22 cellular contexts compared by ENCODE assay signal in genomic region chr6:131657630-131658111, GRCh38. TPM values are rescaled to one million over a fixed set of nuclear protein-coding genes. Genes with fewer than 3 reads are reported as not detected.
DNase-seq lines count a peak whose midpoint lies in the region; ATAC-seq, FAIRE-seq and TF ChIP-seq lines count a peak whose summit lies in the region.
"Had no signal": no experiment of that assay in that cellular context is flagged by ENCODE, and none has a peak within 500 bp of the region (broad histone marks: within the 10 kb centered on the region; RNA-seq: fewer than 3 reads in every experiment).

No MANE protein-coding gene starts in this region.

- no peak overlapping the region for H3K4me3 ChIP-seq in DOHH2 (ENCODE audit: low read length)
- no peak overlapping the region for H3K4me3 ChIP-seq in MG63
- H3K4me3 ChIP-seq in astrocyte (ENCODE audit: insufficient read depth, low read depth, low read length), result no peak overlapping the region
- no peak overlapping the region for H3K4me3 ChIP-seq in naive thymus-derived CD4-positive, alpha-beta T cell (ENCODE audit: low read length)
- no peak overlapping the region for H3K4me3 ChIP-seq in BE2C (ENCODE audit: low read depth, low read length)

- peak; percentile 67 for ATAC-seq in naive thymus-derived CD4-positive, alpha-beta T cell
- no peak for ATAC-seq in HG02840 (IDR thresholded peaks at IDR 0.05; ENCODE audit: low FRiP score, unreplicated experiment)
- ATAC-seq in GM18519 (IDR thresholded peaks at IDR 0.05; ENCODE audit: low FRiP score, unreplicated experiment), result no peak
- ATAC-seq: HCT116 had no signal

- no peak overlapping the region for H3K4me3 Mint-ChIP-seq in astrocyte (ENCODE audit: unreplicated experiment)
- H3K4me3 Mint-ChIP-seq in naive thymus-derived CD4-positive, alpha-beta T cell, result no peak overlapping the region
- H3K4me3 Mint-ChIP-seq: activated naive CD4-positive, alpha-beta T cell treated with anti-CD3 and anti-CD28 coated beads, Interleukin-2, amount 50 U/mL, for 24 hours; CD14-positive monocyte had no signal

- H3K4me2 ChIP-seq in DOHH2 (ENCODE audit: low read length) (peak overlapping the region; percentile 27; the same call in 1 of the 2 replicates), astrocyte (ENCODE audit: low read length) (peak overlapping the region; percentile 15)

- no peak overlapping the region for H3K27ac Mint-ChIP-seq in astrocyte (ENCODE audit: unreplicated experiment)
- no peak overlapping the region for H3K27ac Mint-ChIP-seq in naive thymus-derived CD4-positive, alpha-beta T cell
- H3K27ac Mint-ChIP-seq: activated naive CD4-positive, alpha-beta T cell treated with anti-CD3 and anti-CD28 coated beads, Interleukin-2, amount 50 U/mL, for 24 hours; CD14-positive monocyte had no signal

- H3K36me3 Mint-ChIP-seq in astrocyte (ENCODE audit: low read depth, unreplicated experiment), result no peaks in the 10 kb centered on the region
- peaks cover 0 to 5% (median under 1%) of the 10 kb centered on the region in 5 donors for H3K36me3 Mint-ChIP-seq in naive thymus-derived CD4-positive, alpha-beta T cell
- H3K36me3 Mint-ChIP-seq: activated naive CD4-positive, alpha-beta T cell treated with anti-CD3 and anti-CD28 coated beads, Interleukin-2, amount 50 U/mL, for 24 hours; CD14-positive monocyte had no signal

- H3K36me3 ChIP-seq in DOHH2 (ENCODE audit: control insufficient read depth, low read length) (peaks cover 86% of the 10 kb centered on the region), MG63 (no peaks in the 10 kb centered on the region), astrocyte (ENCODE audit: insufficient read depth, low read length) (no peaks in the 10 kb centered on the region), BE2C (no peaks in the 10 kb centered on the region)
- no peaks in the 10 kb centered on the region for H3K36me3 ChIP-seq in naive thymus-derived CD4-positive, alpha-beta T cell (ENCODE audit: control insufficient read depth in 2 of 3, insufficient read depth in 3 of 3, low read length in 3 of 3)

- H3K4me1 ChIP-seq in DOHH2 (ENCODE audit: control insufficient read depth, low read length) (peaks cover 31% of the 10 kb centered on the region), astrocyte (ENCODE audit: insufficient read depth, low read length) (no peaks in the 10 kb centered on the region), BE2C (no peaks in the 10 kb centered on the region)
- no peaks in the 10 kb centered on the region for H3K4me1 ChIP-seq in naive thymus-derived CD4-positive, alpha-beta T cell (ENCODE audit: control insufficient read depth in 2 of 2, insufficient read depth in 2 of 2, low read length in 2 of 2)

- H3K9me3 Mint-ChIP-seq in astrocyte (ENCODE audit: unreplicated experiment), result no peaks in the 10 kb centered on the region
- no peaks in the 10 kb centered on the region for H3K9me3 Mint-ChIP-seq in naive thymus-derived CD4-positive, alpha-beta T cell
- H3K9me3 Mint-ChIP-seq: activated naive CD4-positive, alpha-beta T cell treated with anti-CD3 and anti-CD28 coated beads, Interleukin-2, amount 50 U/mL, for 24 hours had no signal

- POLR2A ChIA-PET in naive thymus-derived CD4-positive, alpha-beta T cell (lab: Charles Lee), result no interaction called here

- H3K9me2 ChIP-seq in DOHH2 (replicated peaks; ENCODE audit: control insufficient read depth, low read length), result no peaks in the 10 kb centered on the region

- no peak for TF ChIP-seq CTCF in DOHH2 (IDR thresholded peaks at IDR 0.05; ENCODE audit: low read depth, low read length, poor library complexity, severe bottlenecking)
- no peak for TF ChIP-seq CTCF in astrocyte (IDR thresholded peaks at IDR 0.05; ENCODE audit: insufficient read depth, low read depth, low read length)
- TF ChIP-seq CTCF in BE2C (IDR thresholded peaks at IDR 0.05; ENCODE audit: low read depth, low read length), result no peak

- no peaks in the 10 kb centered on the region for H3F3A ChIP-seq in DOHH2 (ENCODE audit: control insufficient read depth, insufficient read depth)

- CTCF ChIA-PET in naive thymus-derived CD4-positive, alpha-beta T cell (lab: Charles Lee), result no interaction called here

- no peak overlapping the region for H3K27ac ChIP-seq in DOHH2 (ENCODE audit: low read depth, low read length)
- no peak overlapping the region for H3K27ac ChIP-seq in astrocyte (ENCODE audit: low read depth, low read length)
- no peak overlapping the region for H3K27ac ChIP-seq in naive thymus-derived CD4-positive, alpha-beta T cell (ENCODE audit: low read depth, low read length)

- H4K20me1 ChIP-seq in DOHH2 (ENCODE audit: control insufficient read depth, insufficient read depth, low read depth, low read length) (no peaks in the 10 kb centered on the region), astrocyte (ENCODE audit: insufficient read depth, low read length) (no peaks in the 10 kb centered on the region)

- peaks cover 6% of the 10 kb centered on the region for H3K4me1 Mint-ChIP-seq in astrocyte (ENCODE audit: low read depth, unreplicated experiment)
- no peaks in the 10 kb centered on the region for H3K4me1 Mint-ChIP-seq in naive thymus-derived CD4-positive, alpha-beta T cell
- H3K4me1 Mint-ChIP-seq: activated naive CD4-positive, alpha-beta T cell treated with anti-CD3 and anti-CD28 coated beads, Interleukin-2, amount 50 U/mL, for 24 hours had no signal

- H3K9me3 ChIP-seq in DOHH2 (ENCODE audit: control insufficient read depth, insufficient read depth, low read length) (no peaks in the 10 kb centered on the region), MG63 (no peaks in the 10 kb centered on the region), astrocyte (ENCODE audit: insufficient read depth, low read depth, low read length) (no peaks in the 10 kb centered on the region), BE2C (no peaks in the 10 kb centered on the region)
- no peaks in the 10 kb centered on the region for H3K9me3 ChIP-seq in naive thymus-derived CD4-positive, alpha-beta T cell (ENCODE audit: control insufficient read depth in 2 of 3, low read length in 3 of 3)

- H3K27me3 ChIP-seq in DOHH2 (ENCODE audit: control insufficient read depth, low read length) (no peaks in the 10 kb centered on the region), MG63 (no peaks in the 10 kb centered on the region), astrocyte (ENCODE audit: insufficient read depth, low read length) (no peaks in the 10 kb centered on the region), BE2C (no peaks in the 10 kb centered on the region)
- no peaks in the 10 kb centered on the region for H3K27me3 ChIP-seq in naive thymus-derived CD4-positive, alpha-beta T cell (ENCODE audit: control insufficient read depth in 2 of 2, insufficient read depth in 2 of 2, low read length in 2 of 2)

- no peaks in the 10 kb centered on the region for H3K79me2 ChIP-seq in DOHH2 (ENCODE audit: control insufficient read depth, low read length)
- H3K79me2 ChIP-seq in astrocyte (ENCODE audit: insufficient read depth, low read length), result no peaks in the 10 kb centered on the region

- peak; percentile 69 for FAIRE-seq in astrocyte (lab: Jason Lieb, UNC)
- FAIRE-seq: GM12891 had no signal

- H3K27me3 Mint-ChIP-seq in astrocyte (ENCODE audit: low read depth, unreplicated experiment), result no peaks in the 10 kb centered on the region
- H3K27me3 Mint-ChIP-seq in naive thymus-derived CD4-positive, alpha-beta T cell, result peaks cover 0 to 2% (median 0%) of the 10 kb centered on the region in 5 donors
- H3K27me3 Mint-ChIP-seq: activated naive CD4-positive, alpha-beta T cell treated with anti-CD3 and anti-CD28 coated beads, Interleukin-2, amount 50 U/mL, for 24 hours had no signal

- DNase-seq in MG63 (peak; percentile 74), astrocyte (ENCODE audit: low read depth) (peak; percentile 95), BE2C (no peak), iPS-NIHi11 (ENCODE audit: low spot score) (no peak)
- no peak for DNase-seq in naive thymus-derived CD4-positive, alpha-beta T cell
- DNase-seq: activated CD4-positive, alpha-beta T cell treated with anti-CD3 and anti-CD28 coated beads for 4 hours; caudate nucleus; DND-41; effector CD8-positive, alpha-beta T cell; foreskin melanocyte; NCI-H1105 treated with DMSO at 0.1 percent for 48 hours; NCI-H2171 treated with DMSO at 0.1 percent for 48 hours; SHP77 treated with DMSO at 0.1 percent for 48 hours had no signal

- intact Hi-C loops in naive thymus-derived CD4-positive, alpha-beta T cell (cut with micrococcal nuclease), result no loop called here

- no peak overlapping the region for H3K9ac ChIP-seq in astrocyte (ENCODE audit: low read length)

- no peak overlapping the region for H2AFZ ChIP-seq in astrocyte (ENCODE audit: low read depth, low read length)

RNA-seq across cellular contexts. Expression of gene ENPP3, which starts 20.6 kb away (rescaled TPM):
- total RNA-seq in MG63 (2014; rRNA removed; shearing (Covaris generic); ENCODE audit: low replicate concordance), result not detected in 2 replicates
- 0.19 TPM in 1 of 2 replicates, not detected in the other for total RNA-seq in astrocyte
- 1 to 10 TPM in 2 of 5 experiments, under 1 TPM in 3; 0.35 to 7.1 (median 0.51) TPM for total RNA-seq in naive thymus-derived CD4-positive, alpha-beta T cell
- under 1 TPM; 0.15 to 0.33 TPM for polyA plus RNA-seq in naive thymus-derived CD4-positive, alpha-beta T cell
- polyA plus RNA-seq in BE2C (2012; ENCODE audit: insufficient read depth, insufficient read length, low read depth), result 0.14 TPM
- polyA plus RNA-seq: CD14-positive monocyte had no signal

RNA-seq across cellular contexts. Expression of gene MED23, which starts 29.6 kb away (rescaled TPM):
- total RNA-seq in MG63 (2014; rRNA removed; shearing (Covaris generic); ENCODE audit: low replicate concordance), result 11.3 and 19.0 TPM in 2 replicates
- 28.3 and 29.5 TPM in 2 replicates for total RNA-seq in astrocyte
- 10 to 100 TPM; 35.7 to 59.1 (median 55.4) TPM for total RNA-seq in naive thymus-derived CD4-positive, alpha-beta T cell
- polyA plus RNA-seq in naive thymus-derived CD4-positive, alpha-beta T cell, result 10 to 100 TPM; 11.1 to 16.7 TPM
- 13.0 TPM for polyA plus RNA-seq in BE2C (2012; ENCODE audit: insufficient read depth, insufficient read length, low read depth)

RNA-seq across cellular contexts. Expression of gene OR2A4, which starts 43.5 kb away (rescaled TPM):
- total RNA-seq in MG63 (2014; rRNA removed; shearing (Covaris generic); ENCODE audit: low replicate concordance), result not detected in 2 replicates
- total RNA-seq in astrocyte, result not detected in 2 replicates
- total RNA-seq in naive thymus-derived CD4-positive, alpha-beta T cell, result not detected
- polyA plus RNA-seq in naive thymus-derived CD4-positive, alpha-beta T cell, result not detected
- polyA plus RNA-seq in BE2C (2012; ENCODE audit: insufficient read depth, insufficient read length, low read depth), result not detected
- total RNA-seq: renal cortical epithelial cell had no signal
- polyA plus RNA-seq: CD14-positive monocyte, neural cell had no signal

RNA-seq across cellular contexts. Expression of gene CTAGE9, which starts 53.1 kb away (rescaled TPM):
- total RNA-seq in MG63 (2014; rRNA removed; shearing (Covaris generic); ENCODE audit: low replicate concordance), result not detected in 2 replicates
- not detected in 2 replicates for total RNA-seq in astrocyte
- total RNA-seq in naive thymus-derived CD4-positive, alpha-beta T cell, result not detected
- not detected for polyA plus RNA-seq in naive thymus-derived CD4-positive, alpha-beta T cell
- polyA plus RNA-seq in BE2C (2012; ENCODE audit: insufficient read depth, insufficient read length, low read depth), result not detected
- total RNA-seq: renal cortical epithelial cell had no signal
- polyA plus RNA-seq: CD14-positive monocyte, neural cell had no signal

Comparison
In these comparisons a context has a peak if more than half of its experiments do, and no peak if none do; other contexts are left out.
1. DNase-seq: peak in MG63 (single experiment) and astrocyte (single experiment); none in naive thymus-derived CD4-positive, alpha-beta T cell (0 of 9), BE2C (single experiment) and iPS-NIHi11 (single experiment).